In genomic region chr10:5448333-5449048, GRCh38 we compare ENCODE assay signal across 9 cellular contexts. TPM values are rescaled to one million over a fixed set of nuclear protein-coding genes. Genes with fewer than 3 reads are reported as not detected.
DNase-seq lines count a peak whose midpoint lies in the region; ATAC-seq and TF ChIP-seq lines count a peak whose summit lies in the region.
"Had no signal": no experiment of that assay in that cellular context is flagged by ENCODE, and none has a peak within 500 bp of the region (broad histone marks: within the 10 kb centered on the region; RNA-seq: fewer than 3 reads in every experiment).

No MANE protein-coding gene starts in this region.

- H3K9me3 ChIP-seq in KOPT-K1 (ENCODE audit: insufficient read depth, low read length, poor library complexity, severe bottlenecking) (no peaks in the 10 kb centered on the region), ectodermal cell (ENCODE audit: control insufficient read depth, low read length) (no peaks in the 10 kb centered on the region), muscle layer of duodenum (ENCODE audit: control insufficient read depth in 1 of 2, low read length in 2 of 2) (no peaks in the 10 kb centered on the region), BE2C (no peaks in the 10 kb centered on the region)

- no peak overlapping the region for H3K27ac ChIP-seq in ACC112 (ENCODE audit: low read depth, low read length)
- H3K27ac ChIP-seq in KOPT-K1 (ENCODE audit: low read depth, low read length, poor library complexity, severe bottlenecking) = peak overlapping the region; percentile 12
- H3K27ac ChIP-seq in ectodermal cell (ENCODE audit: insufficient read depth, low read depth, low read length, poor library complexity, severe bottlenecking) = no peak overlapping the region
- H3K27ac ChIP-seq in muscle layer of duodenum (ENCODE audit: low read length) = peak overlapping the region; percentile 97
- H3K27ac ChIP-seq: parathyroid adenoma had no signal

- peaks cover 41% of the 10 kb centered on the region for H3K79me2 ChIP-seq in ACC112 (ENCODE audit: control insufficient read depth, insufficient read depth, low read length, unreplicated experiment)
- H3K79me2 ChIP-seq: parathyroid adenoma had no signal

- intact Hi-C loops in activated T-helper 1 cell treated with anti-CD3 and anti-CD28 coated beads, Interleukin-12 subunit alpha, Interleukin-12 subunit beta, Interleukin-2, Interleukin-4 antibody, amounts not matched to agents 30 ng/mL and 10 ng/mL and 1 ng/mL, durations not matched to agents 14 hours and 24 hours and 36 hours (cut with micrococcal nuclease) = loop anchor here (5.0 to 10.0 kb wide), 5 partner anchors 36 to 606 kb away; partner anchors contain the start of genes ANKRD16, GDI2, IL15RA and NET1

- H2AFZ ChIP-seq in ACC112 (ENCODE audit: low read length, unreplicated experiment) = no peak overlapping the region
- H2AFZ ChIP-seq: parathyroid adenoma had no signal

- no peak for DNase-seq in activated T-helper 1 cell treated with anti-CD3 and anti-CD28 coated beads, Interleukin-12 subunit alpha, Interleukin-12 subunit beta, Interleukin-2, Interleukin-4 antibody, amounts not matched to agents 30 ng/mL and 10 ng/mL and 1 ng/mL, durations not matched to agents 14 hours and 24 hours and 36 hours (ENCODE audit: low spot score)
- no peak for DNase-seq in BE2C
- DNase-seq in activated T-cell treated with anti-CD3 and anti-CD28 coated beads, Interleukin-2, amount 50 U/mL, for 4 hours = no peak

- H3K4me3 Mint-ChIP-seq in activated T-helper 1 cell treated with anti-CD3 and anti-CD28 coated beads, Interleukin-12 subunit alpha, Interleukin-12 subunit beta, Interleukin-2, Interleukin-4 antibody, amounts not matched to agents 30 ng/mL and 10 ng/mL and 1 ng/mL, durations not matched to agents 14 hours and 24 hours and 36 hours = no peak overlapping the region
- no peak overlapping the region for H3K4me3 Mint-ChIP-seq in activated T-cell treated with anti-CD3 and anti-CD28 coated beads, Interleukin-2, amount 50 U/mL, for 4 hours

- H3K27ac Mint-ChIP-seq in activated T-helper 1 cell treated with anti-CD3 and anti-CD28 coated beads, Interleukin-12 subunit alpha, Interleukin-12 subunit beta, Interleukin-2, Interleukin-4 antibody, amounts not matched to agents 30 ng/mL and 10 ng/mL and 1 ng/mL, durations not matched to agents 14 hours and 24 hours and 36 hours = no peak overlapping the region

- H3K9me3 Mint-ChIP-seq in activated T-helper 1 cell treated with anti-CD3 and anti-CD28 coated beads, Interleukin-12 subunit alpha, Interleukin-12 subunit beta, Interleukin-2, Interleukin-4 antibody, amounts not matched to agents 30 ng/mL and 10 ng/mL and 1 ng/mL, durations not matched to agents 14 hours and 24 hours and 36 hours = no peaks in the 10 kb centered on the region
- H3K9me3 Mint-ChIP-seq in activated T-cell treated with anti-CD3 and anti-CD28 coated beads, Interleukin-2, amount 50 U/mL, for 4 hours = no peaks in the 10 kb centered on the region

- peaks cover 19% of the 10 kb centered on the region for H3K36me3 Mint-ChIP-seq in activated T-helper 1 cell treated with anti-CD3 and anti-CD28 coated beads, Interleukin-12 subunit alpha, Interleukin-12 subunit beta, Interleukin-2, Interleukin-4 antibody, amounts not matched to agents 30 ng/mL and 10 ng/mL and 1 ng/mL, durations not matched to agents 14 hours and 24 hours and 36 hours (ENCODE audit: low read depth)
- peaks cover 4% of the 10 kb centered on the region for H3K36me3 Mint-ChIP-seq in activated T-cell treated with anti-CD3 and anti-CD28 coated beads, Interleukin-2, amount 50 U/mL, for 4 hours (ENCODE audit: insufficient read depth)

- ATAC-seq in HG02885 (IDR thresholded peaks at IDR 0.05; ENCODE audit: poor library complexity, unreplicated experiment) = no peak
- ATAC-seq in activated T-cell treated with anti-CD3 and anti-CD28 coated beads, Interleukin-2, amount 50 U/mL, for 4 hours = no peak

- H3K4me1 ChIP-seq in ACC112 (ENCODE audit: control insufficient read depth, insufficient read depth, low read length, unreplicated experiment) = peaks cover 16% of the 10 kb centered on the region
- peaks cover 8% of the 10 kb centered on the region for H3K4me1 ChIP-seq in ectodermal cell (ENCODE audit: control insufficient read depth, insufficient read depth, low read length)
- H3K4me1 ChIP-seq in muscle layer of duodenum (ENCODE audit: control insufficient read depth in 1 of 2, insufficient read depth in 2 of 2, low read length in 2 of 2) = peaks cover 0 to 11% of the 10 kb centered on the region in 2 donors
- peaks cover 7% of the 10 kb centered on the region for H3K4me1 ChIP-seq in BE2C
- H3K4me1 ChIP-seq: parathyroid adenoma had no signal

- TF ChIP-seq CTCF in BE2C (IDR thresholded peaks at IDR 0.05; ENCODE audit: low read depth, low read length) = no peak

- H3K27me3 ChIP-seq in ACC112 (ENCODE audit: insufficient read depth, low read length) (no peaks in the 10 kb centered on the region), ectodermal cell (ENCODE audit: control insufficient read depth, insufficient read depth, low read length, poor library complexity, severe bottlenecking) (no peaks in the 10 kb centered on the region), muscle layer of duodenum (ENCODE audit: low read depth, low read length) (no peaks in the 10 kb centered on the region), BE2C (no peaks in the 10 kb centered on the region; the same call in 1 of the 2 replicates)

- 88 to 96% methylated on average over 5 to 6 of the region's 7 CpGs for WGBS in ectodermal cell, 2 experiments

- no peaks in the 10 kb centered on the region for H3K27me3 Mint-ChIP-seq in activated T-helper 1 cell treated with anti-CD3 and anti-CD28 coated beads, Interleukin-12 subunit alpha, Interleukin-12 subunit beta, Interleukin-2, Interleukin-4 antibody, amounts not matched to agents 30 ng/mL and 10 ng/mL and 1 ng/mL, durations not matched to agents 14 hours and 24 hours and 36 hours (ENCODE audit: insufficient read depth)
- H3K27me3 Mint-ChIP-seq in activated T-cell treated with anti-CD3 and anti-CD28 coated beads, Interleukin-2, amount 50 U/mL, for 4 hours (ENCODE audit: low read depth) = no peaks in the 10 kb centered on the region

- H3K36me3 ChIP-seq in ACC112 (ENCODE audit: insufficient read depth, low read length) = peaks cover 3% of the 10 kb centered on the region; the same call in 1 of the 2 replicates
- H3K36me3 ChIP-seq in KOPT-K1 (ENCODE audit: insufficient read depth, low read length) = peaks cover 32% of the 10 kb centered on the region
- H3K36me3 ChIP-seq in ectodermal cell (ENCODE audit: control insufficient read depth, insufficient read depth, low read length) = peaks cover 12% of the 10 kb centered on the region
- H3K36me3 ChIP-seq in muscle layer of duodenum (ENCODE audit: control insufficient read depth in 1 of 2, insufficient read depth in 2 of 2, low read length in 2 of 2) = peaks cover 6 to 13% of the 10 kb centered on the region in 2 donors
- peaks cover 18% of the 10 kb centered on the region for H3K36me3 ChIP-seq in BE2C

- H3K4me3 ChIP-seq in ACC112 (ENCODE audit: low read depth, low read length) (peak overlapping the region; percentile 80), ectodermal cell (ENCODE audit: insufficient read depth, low read depth, low read length) (peak overlapping the region; percentile 41), muscle layer of duodenum (ENCODE audit: low read depth in 1 of 2, low read length in 2 of 2) (peak overlapping the region; percentile 66 to 88), BE2C (ENCODE audit: low read depth, low read length) (no peak overlapping the region)

- H3K4me1 Mint-ChIP-seq in activated T-helper 1 cell treated with anti-CD3 and anti-CD28 coated beads, Interleukin-12 subunit alpha, Interleukin-12 subunit beta, Interleukin-2, Interleukin-4 antibody, amounts not matched to agents 30 ng/mL and 10 ng/mL and 1 ng/mL, durations not matched to agents 14 hours and 24 hours and 36 hours (ENCODE audit: low read depth) = peaks cover 51% of the 10 kb centered on the region
- peaks cover 36% of the 10 kb centered on the region for H3K4me1 Mint-ChIP-seq in activated T-cell treated with anti-CD3 and anti-CD28 coated beads, Interleukin-2, amount 50 U/mL, for 4 hours (ENCODE audit: low read depth)

RNA-seq across cellular contexts. Expression of gene NET1, which starts 36.1 kb away (rescaled TPM):
- polyA plus RNA-seq in ectodermal cell (2013, experiment 1 of 4) = 65.3 TPM
- 69.5 TPM for polyA plus RNA-seq in ectodermal cell (2013, experiment 2 of 4)
- 44.4 TPM for polyA plus RNA-seq in ectodermal cell (2013, experiment 3 of 4)
- polyA plus RNA-seq in ectodermal cell (2013, experiment 4 of 4) = 47.9 TPM
- 37.2 and 40.3 TPM in 2 replicates for total RNA-seq in activated T-helper 1 cell treated with anti-CD3 and anti-CD28 coated beads, Interleukin-12 subunit alpha, Interleukin-12 subunit beta, Interleukin-2, Interleukin-4 antibody, amounts not matched to agents 30 ng/mL and 10 ng/mL and 1 ng/mL, durations not matched to agents 14 hours and 24 hours and 36 hours
- 16.6 TPM for polyA plus RNA-seq in BE2C (2012; ENCODE audit: insufficient read depth, insufficient read length, low read depth)
- 10 to 100 TPM; 12.7 to 35.4 (median 17.6) TPM for total RNA-seq in activated T-cell treated with anti-CD3 and anti-CD28 coated beads, Interleukin-2, amount 50 U/mL, for 4 hours

RNA-seq across cellular contexts. Expression of gene TUBAL3, which starts 43.9 kb away (rescaled TPM):
- polyA plus RNA-seq in ectodermal cell (2013, experiment 1 of 4) = not detected
- polyA plus RNA-seq in ectodermal cell (2013, experiment 2 of 4) = not detected
- not detected for polyA plus RNA-seq in ectodermal cell (2013, experiment 3 of 4)
- not detected for polyA plus RNA-seq in ectodermal cell (2013, experiment 4 of 4)
- total RNA-seq in activated T-helper 1 cell treated with anti-CD3 and anti-CD28 coated beads, Interleukin-12 subunit alpha, Interleukin-12 subunit beta, Interleukin-2, Interleukin-4 antibody, amounts not matched to agents 30 ng/mL and 10 ng/mL and 1 ng/mL, durations not matched to agents 14 hours and 24 hours and 36 hours = not detected in 2 replicates
- polyA plus RNA-seq in BE2C (2012; ENCODE audit: insufficient read depth, insufficient read length, low read depth) = not detected
- total RNA-seq in activated T-cell treated with anti-CD3 and anti-CD28 coated beads, Interleukin-2, amount 50 U/mL, for 4 hours = not detected

RNA-seq across cellular contexts. Expression of gene CALML5, which starts 50.9 kb away (rescaled TPM):
- not detected for polyA plus RNA-seq in ectodermal cell (2013, experiment 1 of 4)
- not detected for polyA plus RNA-seq in ectodermal cell (2013, experiment 2 of 4)
- not detected for polyA plus RNA-seq in ectodermal cell (2013, experiment 3 of 4)
- not detected for polyA plus RNA-seq in ectodermal cell (2013, experiment 4 of 4)
- not detected in 2 replicates for total RNA-seq in activated T-helper 1 cell treated with anti-CD3 and anti-CD28 coated beads, Interleukin-12 subunit alpha, Interleukin-12 subunit beta, Interleukin-2, Interleukin-4 antibody, amounts not matched to agents 30 ng/mL and 10 ng/mL and 1 ng/mL, durations not matched to agents 14 hours and 24 hours and 36 hours
- not detected for polyA plus RNA-seq in BE2C (2012; ENCODE audit: insufficient read depth, insufficient read length, low read depth)
- not detected for total RNA-seq in activated T-cell treated with anti-CD3 and anti-CD28 coated beads, Interleukin-2, amount 50 U/mL, for 4 hours

Comparison
In these comparisons a context has a peak if more than half of its experiments do, and no peak if none do; other contexts are left out.
1. H3K27ac ChIP-seq: peak in KOPT-K1 (single experiment) and muscle layer of duodenum (single experiment); none in ACC112 (single experiment) and ectodermal cell (single experiment).